ENCODE assay signal across 11 cellular contexts in the genomic region with DNA sequence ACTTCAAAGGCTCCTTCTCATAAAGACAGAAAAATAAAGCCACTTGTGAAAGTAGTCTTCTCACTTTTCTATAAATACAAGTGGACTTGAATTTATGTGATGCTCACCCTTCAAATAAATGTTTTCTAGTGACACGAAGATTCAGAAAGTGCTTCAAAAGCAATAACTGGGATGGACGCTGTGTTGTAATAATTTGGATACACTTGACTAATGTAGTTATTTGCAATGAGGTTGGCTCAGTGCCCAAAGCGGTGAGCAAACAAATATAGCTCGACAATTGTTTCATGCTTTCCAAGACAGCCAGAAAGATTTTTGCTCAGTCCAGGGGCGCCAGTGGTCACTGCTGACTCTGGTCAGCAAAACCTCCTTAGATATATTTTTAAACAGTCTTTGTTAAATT.
A peak's percentile ranks its signal among the peaks of the same experiment; 100 is the strongest.
DNase-seq lines count a peak whose midpoint lies in the region; FAIRE-seq and TF ChIP-seq lines count a peak whose summit lies in the region.
"Had no signal": no experiment of that assay in that cellular context is flagged by ENCODE, and none has a peak within 500 bp of the region (broad histone marks: within the 10 kb centered on the region; RNA-seq: fewer than 3 reads in every experiment).

No MANE protein-coding gene starts in this region.

- TF ChIP-seq POLR2A in GM12891 (IDR thresholded peaks at IDR 0.05; ENCODE audit: low read depth, low read length): no peak

- DNase-seq in COLO668 (lab: John Stamatoyannopoulos, UW; ENCODE audit: unreplicated experiment): peak; percentile 91
- peak; percentile 87 for DNase-seq in NCI-H1417 treated with DMSO at 0.1 percent for 48 hours (lab: John Stamatoyannopoulos, UW)
- DNase-seq in NCI-H526 treated with DMSO at 0.1 percent for 48 hours (lab: John Stamatoyannopoulos, UW): peak; percentile 65
- peak; percentile 77 for DNase-seq in dermis blood vessel endothelial cell
- DNase-seq in SIG-M5 (lab: John Stamatoyannopoulos, UW): no peak
- DNase-seq in activated CD4-positive, alpha-beta T cell treated with anti-CD3 and anti-CD28 coated beads, Interleukin-2, amount 50 U/mL, for 1 hour: no peak
- no peak for DNase-seq in ureter (ENCODE audit: low spot score)
- no peak for DNase-seq in GM12891 (ENCODE audit: insufficient read length, low spot score)
- DNase-seq: ACHN, KBM-7 had no signal

- no peak for FAIRE-seq in GM12891 (lab: Jason Lieb, UNC)
- FAIRE-seq: RCC 7860 had no signal

TF ChIP-seq in GM12891, 5 proteins besides CTCF, POLR2A, EP300 and RAD21:
- TF ChIP-seq SPI1 (IDR thresholded peaks at IDR 0.05; ENCODE audit: low read depth, low read length): no peak
- TF ChIP-seq TAF1 (IDR thresholded peaks at IDR 0.05; ENCODE audit: low read depth, low read length): no peak
- TF ChIP-seq PAX5 (IDR thresholded peaks at IDR 0.05; ENCODE audit: insufficient read depth, low read length, severe bottlenecking): no peak
- TF ChIP-seq POLR2AphosphoS5 (IDR thresholded peaks at IDR 0.05; ENCODE audit: low read depth, low read length): no peak
- no peak for TF ChIP-seq POU2F2 (IDR thresholded peaks at IDR 0.05; ENCODE audit: low read depth, low read length)

Comparison
In these comparisons a context has a peak if more than half of its experiments do, and no peak if none do; other contexts are left out.
1. DNase-seq: peak in COLO668 (single experiment), NCI-H1417 treated with DMSO at 0.1 percent for 48 hours (single experiment), NCI-H526 treated with DMSO at 0.1 percent for 48 hours (single experiment) and dermis blood vessel endothelial cell (single experiment); none in SIG-M5 (single experiment), activated CD4-positive, alpha-beta T cell treated with anti-CD3 and anti-CD28 coated beads, Interleukin-2, amount 50 U/mL, for 1 hour (single experiment), ureter (single experiment) and GM12891 (single experiment).